In the genomic region with DNA sequence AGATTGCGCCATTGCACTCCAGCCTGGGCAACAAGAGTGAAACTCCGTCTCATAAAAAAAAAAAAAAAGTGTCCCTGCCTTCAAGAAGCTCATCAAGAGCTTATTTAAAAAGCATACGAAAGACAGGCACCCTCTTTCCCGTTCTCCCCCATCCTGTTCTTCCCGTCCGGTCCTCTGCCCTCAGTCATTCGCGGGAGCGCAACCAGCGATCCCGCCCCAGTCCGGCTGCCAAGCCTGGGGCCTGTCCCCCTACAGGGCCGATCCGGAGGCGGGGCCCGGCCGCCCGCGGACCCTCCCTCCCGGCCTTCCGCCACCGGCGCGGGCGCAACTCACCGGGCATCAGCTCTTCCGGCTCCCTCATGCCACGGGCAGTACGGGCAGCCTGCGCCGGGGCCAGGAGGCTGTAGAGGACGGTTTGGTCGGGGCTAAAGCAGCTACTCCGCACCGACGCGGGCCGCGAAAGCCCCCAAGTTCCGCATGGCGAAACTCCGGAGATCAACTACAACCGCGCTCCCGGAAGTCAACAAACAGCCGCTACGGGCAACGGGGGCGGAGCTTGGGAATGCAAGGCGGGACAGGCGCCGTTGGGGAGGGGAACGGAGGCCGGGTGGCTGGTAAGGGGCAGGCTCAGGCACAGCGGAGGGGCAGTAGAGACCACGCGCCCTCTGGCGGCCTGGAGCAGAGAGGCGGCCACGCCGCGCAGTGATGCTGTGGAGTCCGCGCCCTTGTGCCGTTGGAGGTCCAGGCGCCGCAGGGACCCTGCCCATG, we compare ENCODE assay signal across 8 cellular contexts. TPM values are rescaled to one million over a fixed set of nuclear protein-coding genes. Genes with fewer than 3 reads are reported as not detected.
DNase-seq lines count a peak whose midpoint lies in the region; ATAC-seq and TF ChIP-seq lines count a peak whose summit lies in the region.

A gene with protein sequence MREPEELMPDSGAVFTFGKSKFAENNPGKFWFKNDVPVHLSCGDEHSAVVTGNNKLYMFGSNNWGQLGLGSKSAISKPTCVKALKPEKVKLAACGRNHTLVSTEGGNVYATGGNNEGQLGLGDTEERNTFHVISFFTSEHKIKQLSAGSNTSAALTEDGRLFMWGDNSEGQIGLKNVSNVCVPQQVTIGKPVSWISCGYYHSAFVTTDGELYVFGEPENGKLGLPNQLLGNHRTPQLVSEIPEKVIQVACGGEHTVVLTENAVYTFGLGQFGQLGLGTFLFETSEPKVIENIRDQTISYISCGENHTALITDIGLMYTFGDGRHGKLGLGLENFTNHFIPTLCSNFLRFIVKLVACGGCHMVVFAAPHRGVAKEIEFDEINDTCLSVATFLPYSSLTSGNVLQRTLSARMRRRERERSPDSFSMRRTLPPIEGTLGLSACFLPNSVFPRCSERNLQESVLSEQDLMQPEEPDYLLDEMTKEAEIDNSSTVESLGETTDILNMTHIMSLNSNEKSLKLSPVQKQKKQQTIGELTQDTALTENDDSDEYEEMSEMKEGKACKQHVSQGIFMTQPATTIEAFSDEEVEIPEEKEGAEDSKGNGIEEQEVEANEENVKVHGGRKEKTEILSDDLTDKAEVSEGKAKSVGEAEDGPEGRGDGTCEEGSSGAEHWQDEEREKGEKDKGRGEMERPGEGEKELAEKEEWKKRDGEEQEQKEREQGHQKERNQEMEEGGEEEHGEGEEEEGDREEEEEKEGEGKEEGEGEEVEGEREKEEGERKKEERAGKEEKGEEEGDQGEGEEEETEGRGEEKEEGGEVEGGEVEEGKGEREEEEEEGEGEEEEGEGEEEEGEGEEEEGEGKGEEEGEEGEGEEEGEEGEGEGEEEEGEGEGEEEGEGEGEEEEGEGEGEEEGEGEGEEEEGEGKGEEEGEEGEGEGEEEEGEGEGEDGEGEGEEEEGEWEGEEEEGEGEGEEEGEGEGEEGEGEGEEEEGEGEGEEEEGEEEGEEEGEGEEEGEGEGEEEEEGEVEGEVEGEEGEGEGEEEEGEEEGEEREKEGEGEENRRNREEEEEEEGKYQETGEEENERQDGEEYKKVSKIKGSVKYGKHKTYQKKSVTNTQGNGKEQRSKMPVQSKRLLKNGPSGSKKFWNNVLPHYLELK (minus strand): TSS at position 503 of the 768 bp plus-strand sequence. CDS start 142 bp downstream, at position 361.

- H3K27me3 ChIP-seq in OCI-LY1 (ENCODE audit: insufficient read depth, low read length) = no peaks in the 10 kb centered on the region

- H3K9me3 ChIP-seq in OCI-LY1 (ENCODE audit: low read length) = no peaks in the 10 kb centered on the region

- peaks cover 16% of the 10 kb centered on the region for H3K4me1 ChIP-seq in OCI-LY1 (ENCODE audit: insufficient read depth, low read length, severe bottlenecking)

- peak; percentile 98 for ATAC-seq in GM21528 (IDR thresholded peaks at IDR 0.05; ENCODE audit: low FRiP score, unreplicated experiment)

- no peaks in the 10 kb centered on the region for H4K20me1 ChIP-seq in OCI-LY1 (ENCODE audit: insufficient read depth, low read length)

- H3F3A ChIP-seq in OCI-LY1 (ENCODE audit: insufficient read depth, low read length) = no peaks in the 10 kb centered on the region

- H3K4me2 ChIP-seq in OCI-LY1 (ENCODE audit: low read length) = peak within 1 kb of the TSS; percentile 74

- no peak within 1 kb of the TSS for H3K27ac ChIP-seq in OCI-LY1 (ENCODE audit: low read depth, low read length, poor library complexity, severe bottlenecking)
- peak within 1 kb of the TSS; percentile 68 for H3K27ac ChIP-seq in epithelial cell of prostate

- H3K9me2 ChIP-seq in OCI-LY1 (ENCODE audit: low read depth, low read length) = no peaks in the 10 kb centered on the region

- H3K36me3 ChIP-seq in OCI-LY1 (ENCODE audit: insufficient read depth, low read length) = no peaks in the 10 kb centered on the region

- TF ChIP-seq CTCF in OCI-LY1 (IDR thresholded peaks at IDR 0.05; ENCODE audit: low read length) = peak; percentile 64

- H3K9ac ChIP-seq in OCI-LY1 (ENCODE audit: low read length) = peak within 1 kb of the TSS; percentile 62

- no peaks in the 10 kb centered on the region for H3K79me2 ChIP-seq in OCI-LY1 (ENCODE audit: insufficient read depth, low read length)

- H3K4me3 ChIP-seq in OCI-LY1 (ENCODE audit: low read depth, low read length, poor library complexity, severe bottlenecking) = peak within 1 kb of the TSS; percentile 74

- DNase-seq in DMS114 treated with DMSO at 0.1 percent for 48 hours (lab: John Stamatoyannopoulos, UW; ENCODE audit: unreplicated experiment) = peak; percentile 82
- peak; percentile 66 for DNase-seq in HuH-7.5 (ENCODE audit: low spot score)
- DNase-seq in activated T-cell treated with anti-CD3 and anti-CD28 coated beads for 4 hours = peak; percentile 76
- peak; percentile 61 for DNase-seq in epithelial cell of prostate (ENCODE audit: low read depth, low spot score)
- DNase-seq in mucosa of gallbladder (ENCODE audit: low spot score) = peak; percentile 94
- DNase-seq in stimulated activated CD8-positive, alpha-beta memory T cell treated with anti-CD3 and anti-CD28 coated beads, Interleukin-4, amount 100 ng/mL, for 24 hours (ENCODE audit: low read depth) = peak; percentile 86

- H2AFZ ChIP-seq in OCI-LY1 (ENCODE audit: low read length) = peak within 1 kb of the TSS; percentile 93; the same call in 1 of the 2 replicates

RNA-seq across cellular contexts. Expression of the gene that starts here (rescaled TPM):
- 10.4 TPM for total RNA-seq in mucosa of gallbladder
